15 cellular contexts compared by ENCODE assay signal in the genomic region with DNA sequence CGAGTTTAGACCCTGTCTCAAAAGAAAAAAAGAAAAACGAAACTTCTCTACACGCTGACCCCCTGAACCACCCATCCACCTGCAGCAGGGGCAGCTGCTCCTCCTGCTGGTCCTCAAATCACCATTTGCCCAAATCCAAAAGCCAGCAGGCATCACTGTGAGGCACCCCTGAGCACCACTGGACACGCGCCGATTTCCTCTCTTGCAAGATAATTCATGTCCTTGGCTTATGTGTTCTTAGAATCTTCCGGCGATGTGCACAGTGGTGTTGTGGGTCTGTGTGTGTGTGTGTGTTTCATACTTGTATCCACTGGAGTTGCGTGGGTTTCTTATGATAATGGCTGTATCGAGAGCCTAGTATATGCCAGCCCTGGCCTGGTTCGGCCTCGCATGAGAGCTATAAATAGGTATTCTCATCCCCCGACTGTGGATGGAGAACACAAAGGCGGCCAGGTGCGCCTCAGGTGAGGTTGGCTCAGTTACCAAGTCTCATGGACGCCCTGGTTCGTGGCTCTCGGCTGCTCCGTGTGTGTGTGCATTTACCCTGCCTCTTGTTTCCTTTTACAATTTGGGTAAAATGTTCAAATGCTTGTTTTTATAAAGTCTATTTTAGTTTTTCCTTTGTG.
DNase-seq lines count a peak whose midpoint lies in the region; ATAC-seq and TF ChIP-seq lines count a peak whose summit lies in the region.
"Had no signal": no experiment of that assay in that cellular context is flagged by ENCODE, and none has a peak within 500 bp of the region (broad histone marks: within the 10 kb centered on the region; RNA-seq: fewer than 3 reads in every experiment).

No MANE protein-coding gene starts in this region.

- H3K4me3 Mint-ChIP-seq in activated CD8-positive, alpha-beta memory T cell treated with anti-CD3 and anti-CD28 coated beads, Interleukin-2, amount 10 ng/mL, durations not matched to agents 7 days and 5 days, result no peak overlapping the region
- no peak overlapping the region for H3K4me3 Mint-ChIP-seq in GM23338
- H3K4me3 Mint-ChIP-seq in immature natural killer cell, result peak overlapping the region in 4 of 5 donors; percentile 21 to 68 (median 38)
- no peak overlapping the region for H3K4me3 Mint-ChIP-seq in stimulated activated memory B cell treated with anti-CD40 and anti-IgM and Interleukin-4, amounts not matched to agents 10 μg/mL and 1 μg/mL and 100 μg/mL, for 72 hours
- H3K4me3 Mint-ChIP-seq: H9 had no signal

- H3K27ac Mint-ChIP-seq in activated CD8-positive, alpha-beta memory T cell treated with anti-CD3 and anti-CD28 coated beads, Interleukin-2, amount 10 ng/mL, durations not matched to agents 7 days and 5 days, result peak overlapping the region; percentile 2
- H3K27ac Mint-ChIP-seq in GM23338, result peak overlapping the region; percentile 41; the same call in 1 of the 2 replicates
- H3K27ac Mint-ChIP-seq in immature natural killer cell, result peak overlapping the region in 1 of 6 donors; percentile 77
- H3K27ac Mint-ChIP-seq in stimulated activated memory B cell treated with anti-CD40 and anti-IgM and Interleukin-4, amounts not matched to agents 10 μg/mL and 1 μg/mL and 100 μg/mL, for 72 hours, result no peak overlapping the region

- H3K36me3 ChIP-seq in GM23338 (ENCODE audit: insufficient read depth) (no peaks in the 10 kb centered on the region), psoas muscle (ENCODE audit: insufficient read depth in 1 of 2, low read depth in 1 of 2) (peaks cover 0 to 87% of the 10 kb centered on the region in 2 donors)
- H3K36me3 ChIP-seq: cardiac muscle cell had no signal

- no peak overlapping the region for H2AFZ ChIP-seq in GM23338

- H3K27me3 ChIP-seq in GM23338 (ENCODE audit: insufficient read depth), result no peaks in the 10 kb centered on the region
- no peaks in the 10 kb centered on the region for H3K27me3 ChIP-seq in psoas muscle (ENCODE audit: insufficient read depth in 3 of 3, low read length in 2 of 3)
- H3K27me3 ChIP-seq: cardiac muscle cell had no signal

- H4K20me1 ChIP-seq in GM23338 (replicated peaks; ENCODE audit: insufficient read depth), result no peaks in the 10 kb centered on the region; the same call in 1 of the 2 replicates

- no peaks in the 10 kb centered on the region for H3K27me3 Mint-ChIP-seq in activated CD8-positive, alpha-beta memory T cell treated with anti-CD3 and anti-CD28 coated beads, Interleukin-2, amount 10 ng/mL, durations not matched to agents 7 days and 5 days
- peaks cover 12% of the 10 kb centered on the region for H3K27me3 Mint-ChIP-seq in GM23338 (ENCODE audit: insufficient read depth, low read depth, poor library complexity)
- H3K27me3 Mint-ChIP-seq in immature natural killer cell (ENCODE audit: low read depth in 3 of 3), result peaks cover 0 to 4% (median 4%) of the 10 kb centered on the region in 3 donors
- no peaks in the 10 kb centered on the region for H3K27me3 Mint-ChIP-seq in stimulated activated memory B cell treated with anti-CD40 and anti-IgM and Interleukin-4, amounts not matched to agents 10 μg/mL and 1 μg/mL and 100 μg/mL, for 72 hours
- H3K27me3 Mint-ChIP-seq: activated naive CD8-positive, alpha-beta T cell had no signal

- no peak overlapping the region for H3K4me2 ChIP-seq in GM23338

- TF ChIP-seq CTCF in GM23338 (conservative IDR thresholded peaks at IDR 0.05; ENCODE audit: low read depth in 2 of 2) (no peak), psoas muscle (IDR thresholded peaks at IDR 0.05) (no peak)

- H3K9me2 ChIP-seq in GM23338 (ENCODE audit: insufficient read depth), result 0 out of 2 replicates have a peak, but pooled peaks cover under 1% of the 10 kb centered on the region

- H3K36me3 Mint-ChIP-seq in activated CD8-positive, alpha-beta memory T cell treated with anti-CD3 and anti-CD28 coated beads, Interleukin-2, amount 10 ng/mL, durations not matched to agents 7 days and 5 days, result peaks cover 32% of the 10 kb centered on the region
- H3K36me3 Mint-ChIP-seq in GM23338 (ENCODE audit: low read depth) (peaks cover 12% of the 10 kb centered on the region; the same call in 2 of the 3 replicates), immature natural killer cell (peaks cover 12 to 44% (median 25%) of the 10 kb centered on the region in 3 donors)
- peaks cover 60% of the 10 kb centered on the region for H3K36me3 Mint-ChIP-seq in stimulated activated memory B cell treated with anti-CD40 and anti-IgM and Interleukin-4, amounts not matched to agents 10 μg/mL and 1 μg/mL and 100 μg/mL, for 72 hours

- H3K4me3 ChIP-seq in GM23338 (no peak overlapping the region), psoas muscle (no peak overlapping the region)
- H3K4me3 ChIP-seq: cardiac muscle cell had no signal

- intact Hi-C loops in psoas muscle (cut with DNase I), result no loop called here

- no peaks in the 10 kb centered on the region for H3F3A ChIP-seq in GM23338 (replicated peaks; ENCODE audit: low read depth)

- ATAC-seq in activated CD8-positive, alpha-beta memory T cell treated with anti-CD3 and anti-CD28 coated beads, Interleukin-2, amount 10 ng/mL, durations not matched to agents 7 days and 5 days, result no peak
- ATAC-seq in GM23338, result no peak
- no peak for ATAC-seq in psoas muscle
- ATAC-seq in stimulated activated memory B cell treated with anti-CD40 and anti-IgM and Interleukin-4, amounts not matched to agents 10 μg/mL and 1 μg/mL and 100 μg/mL, for 72 hours, result no peak
- ATAC-seq in GM21529 (IDR thresholded peaks at IDR 0.05; ENCODE audit: unreplicated experiment), result no peak
- ATAC-seq in HG02759 (IDR thresholded peaks at IDR 0.05; ENCODE audit: unreplicated experiment), result no peak

- H3K27ac ChIP-seq in GM23338 (ENCODE audit: low read depth) (no peak overlapping the region), psoas muscle (no peak overlapping the region)

- CTCF ChIA-PET in activated CD8-positive, alpha-beta memory T cell treated with anti-CD3 and anti-CD28 coated beads, Interleukin-2, amount 10 ng/mL, durations not matched to agents 7 days and 5 days (lab: Charles Lee), result no interaction called here

- WGBS in psoas muscle, 3 donors, result 83 to 89% (median 85%) methylated on average over 19 of the region's 19 CpGs

- no peak for DNase-seq in activated CD8-positive, alpha-beta memory T cell treated with anti-CD3 and anti-CD28 coated beads, Interleukin-2, amount 10 ng/mL, durations not matched to agents 7 days and 5 days
- no peak for DNase-seq in activated CD8-positive, alpha-beta memory T cell treated with anti-CD3 and anti-CD28 coated beads, Interleukin-2, amount 50 U/mL, for 48 hours
- DNase-seq in GM23338 (ENCODE audit: low spot score) (no peak), immature natural killer cell (no peak), psoas muscle (peak; percentile 8 to 48)
- DNase-seq: GF-D8, H9, mammary epithelial cell, NCI-H2081, NCI-H524 treated with DMSO at 0.1 percent for 48 hours had no signal

- H3K4me1 ChIP-seq in GM23338 (ENCODE audit: insufficient read depth), result no peaks in the 10 kb centered on the region
- peaks cover 3% of the 10 kb centered on the region for H3K4me1 ChIP-seq in psoas muscle

- H3K9me3 Mint-ChIP-seq in activated CD8-positive, alpha-beta memory T cell treated with anti-CD3 and anti-CD28 coated beads, Interleukin-2, amount 10 ng/mL, durations not matched to agents 7 days and 5 days (ENCODE audit: low read depth), result no peaks in the 10 kb centered on the region
- H3K9me3 Mint-ChIP-seq in GM23338 (no peaks in the 10 kb centered on the region; the same call in 2 of the 3 replicates), immature natural killer cell (peaks cover 0 to 1% (median under 1%) of the 10 kb centered on the region in 6 donors)
- H3K9me3 Mint-ChIP-seq in stimulated activated memory B cell treated with anti-CD40 and anti-IgM and Interleukin-4, amounts not matched to agents 10 μg/mL and 1 μg/mL and 100 μg/mL, for 72 hours, result no peaks in the 10 kb centered on the region

- no peaks in the 10 kb centered on the region; the same call in 1 of the 2 replicates for H3K79me2 ChIP-seq in GM23338 (replicated peaks; ENCODE audit: insufficient read depth)

- H3K4me1 Mint-ChIP-seq in activated CD8-positive, alpha-beta memory T cell treated with anti-CD3 and anti-CD28 coated beads, Interleukin-2, amount 10 ng/mL, durations not matched to agents 7 days and 5 days, result peaks cover 16% of the 10 kb centered on the region
- peaks cover 5% of the 10 kb centered on the region for H3K4me1 Mint-ChIP-seq in GM23338
- peaks cover 39 to 40% of the 10 kb centered on the region in 2 donors for H3K4me1 Mint-ChIP-seq in immature natural killer cell
- H3K4me1 Mint-ChIP-seq in stimulated activated memory B cell treated with anti-CD40 and anti-IgM and Interleukin-4, amounts not matched to agents 10 μg/mL and 1 μg/mL and 100 μg/mL, for 72 hours, result no peaks in the 10 kb centered on the region

- no peaks in the 10 kb centered on the region for H3K9me3 ChIP-seq in psoas muscle

TF ChIP-seq in GM23338, 12 proteins besides CTCF, POLR2A, EP300 and RAD21 (continues in another document):
- TF ChIP-seq ZNF331 (CRISPR knock-in tag; IDR thresholded peaks at IDR 0.05; ENCODE audit: low read depth), result no peak

Comparison
In these comparisons a context has a peak if more than half of its experiments do, and no peak if none do; other contexts are left out.
1. DNase-seq: peak in psoas muscle (2 of 2); none in activated CD8-positive, alpha-beta memory T cell treated with anti-CD3 and anti-CD28 coated beads, Interleukin-2, amount 10 ng/mL, durations not matched to agents 7 days and 5 days (single experiment), activated CD8-positive, alpha-beta memory T cell treated with anti-CD3 and anti-CD28 coated beads, Interleukin-2, amount 50 U/mL, for 48 hours (single experiment), GM23338 (single experiment) and immature natural killer cell (0 of 3).
2. H3K4me3 Mint-ChIP-seq: peak in immature natural killer cell (4 of 5); none in activated CD8-positive, alpha-beta memory T cell treated with anti-CD3 and anti-CD28 coated beads, Interleukin-2, amount 10 ng/mL, durations not matched to agents 7 days and 5 days (single experiment), GM23338 (single experiment) and stimulated activated memory B cell treated with anti-CD40 and anti-IgM and Interleukin-4, amounts not matched to agents 10 μg/mL and 1 μg/mL and 100 μg/mL, for 72 hours (single experiment).